1 cellular context compared by ENCODE assay signal in genomic region chr4:127965062-127965802, GRCh38.
TF ChIP-seq lines count a peak whose summit lies in the region.

TSS of gene ABHD18 (plus strand) at chr4:127965406. CDS start at chr4:127982956, 17,550 bp downstream.
TSS of gene MFSD8 (minus strand) at chr4:127965173. CDS start at chr4:127965133, 40 bp downstream.

TF ChIP-seq in HepG2, 621 proteins besides CTCF, POLR2A, EP300 and RAD21 (continued from another document and continues in another):
- TF ChIP-seq ZNF512B (CRISPR knock-in tag; IDR thresholded peaks at IDR 0.05; ENCODE audit: borderline replicate concordance) (peak; percentile 64; the same call in 1 of the 2 replicates), KLF6 (CRISPR knock-in tag; IDR thresholded peaks at IDR 0.05) (0 out of 2 replicates have a peak, but pooled peaks have one; percentile 52), PRDM10 (CRISPR knock-in tag; IDR thresholded peaks at IDR 0.05; ENCODE audit: low read depth) (peak; percentile 58; the same call in 1 of the 2 replicates), ZNF292 (CRISPR knock-in tag; IDR thresholded peaks at IDR 0.05; ENCODE audit: borderline replicate concordance, low read depth) (peak; percentile 84), TGIF2 (CRISPR knock-in tag; IDR thresholded peaks at IDR 0.05) (0 out of 2 replicates have a peak, but pooled peaks have one; percentile 56), ZFP36L2 (CRISPR knock-in tag; IDR thresholded peaks at IDR 0.05) (no peak), ZNF777 (CRISPR knock-in tag; IDR thresholded peaks at IDR 0.05) (peak; percentile 31; the same call in 1 of the 2 replicates), ZNF782 (CRISPR knock-in tag; IDR thresholded peaks at IDR 0.05; ENCODE audit: borderline replicate concordance) (peak; percentile 7; the same call in 1 of the 2 replicates), RELA (CRISPR knock-in tag; IDR thresholded peaks at IDR 0.05) (no peak), ZNF564 (CRISPR knock-in tag; IDR thresholded peaks at IDR 0.05) (peak; percentile 85; the same call in 1 of the 2 replicates), MLX (CRISPR knock-in tag; IDR thresholded peaks at IDR 0.05) (peak; percentile 32), ZSCAN9 (CRISPR knock-in tag; IDR thresholded peaks at IDR 0.05; ENCODE audit: borderline replicate concordance) (peak; percentile 33; the same call in 1 of the 2 replicates), PAX8 (CRISPR knock-in tag; IDR thresholded peaks at IDR 0.05; ENCODE audit: borderline replicate concordance) (0 out of 2 replicates have a peak, but pooled peaks have one; percentile 1), ZNF704 (CRISPR knock-in tag; IDR thresholded peaks at IDR 0.05; ENCODE audit: borderline replicate concordance) (0 out of 2 replicates have a peak, but pooled peaks have one; percentile 68), ZNF772 (CRISPR knock-in tag; IDR thresholded peaks at IDR 0.05) (peak; percentile 95), ZXDC (CRISPR knock-in tag; IDR thresholded peaks at IDR 0.05) (no peak), GZF1 (CRISPR knock-in tag; IDR thresholded peaks at IDR 0.05) (peak; percentile 43), PCBP1 (IDR thresholded peaks at IDR 0.05; ENCODE audit: borderline replicate concordance, low read depth, low read length) (0 out of 2 replicates have a peak, but pooled peaks have one; percentile 56), ZBTB7B (CRISPR knock-in tag; IDR thresholded peaks at IDR 0.05) (0 out of 2 replicates have a peak, but pooled peaks have one; percentile 24), MAFK (conservative IDR thresholded peaks at IDR 0.05 in 1 of 2, IDR thresholded peaks at IDR 0.05 in 1 of 2; ENCODE audit: low read length in 2 of 2) (no peak), ZNF34 (CRISPR knock-in tag; IDR thresholded peaks at IDR 0.05; ENCODE audit: borderline replicate concordance) (peak; percentile 34; the same call in 1 of the 2 replicates), NCOR1 (IDR thresholded peaks at IDR 0.05; ENCODE audit: borderline replicate concordance, low read length) (no peak; the same call in 1 of the 2 replicates), ZFP91 (CRISPR knock-in tag; IDR thresholded peaks at IDR 0.05; ENCODE audit: borderline replicate concordance) (peak; percentile 89; the same call in 1 of the 2 replicates), DR1 (CRISPR knock-in tag; IDR thresholded peaks at IDR 0.05) (peak; percentile 59; the same call in 1 of the 2 replicates), TBX3 (IDR thresholded peaks at IDR 0.05; ENCODE audit: borderline replicate concordance) (0 out of 2 replicates have a peak, but pooled peaks have one; percentile 26), BRD4 (CRISPR knock-in tag; IDR thresholded peaks at IDR 0.05) (0 out of 2 replicates have a peak, but pooled peaks have one; percentile 40), ZNF766 (CRISPR knock-in tag; IDR thresholded peaks at IDR 0.05; ENCODE audit: borderline replicate concordance) (no peak; the same call in 1 of the 2 replicates), TSC22D2 (CRISPR knock-in tag; IDR thresholded peaks at IDR 0.05; ENCODE audit: borderline replicate concordance) (no peak), IKZF5 (CRISPR knock-in tag; IDR thresholded peaks at IDR 0.05) (peak; percentile 67; the same call in 1 of the 2 replicates), MED8 (CRISPR knock-in tag; IDR thresholded peaks at IDR 0.05; ENCODE audit: insufficient replicate concordance) (no peak), MAX (IDR thresholded peaks at IDR 0.05) (peak; percentile 69), HCFC1 (IDR thresholded peaks at IDR 0.05; ENCODE audit: low read depth, low read length) (peak; percentile 20), NPAS2 (CRISPR knock-in tag; IDR thresholded peaks at IDR 0.05; ENCODE audit: borderline replicate concordance) (no peak), ZNF800 (CRISPR knock-in tag; IDR thresholded peaks at IDR 0.05) (peak; percentile 76), MAFF (IDR thresholded peaks at IDR 0.05; ENCODE audit: low read depth, low read length) (no peak)
